In the genomic region with DNA sequence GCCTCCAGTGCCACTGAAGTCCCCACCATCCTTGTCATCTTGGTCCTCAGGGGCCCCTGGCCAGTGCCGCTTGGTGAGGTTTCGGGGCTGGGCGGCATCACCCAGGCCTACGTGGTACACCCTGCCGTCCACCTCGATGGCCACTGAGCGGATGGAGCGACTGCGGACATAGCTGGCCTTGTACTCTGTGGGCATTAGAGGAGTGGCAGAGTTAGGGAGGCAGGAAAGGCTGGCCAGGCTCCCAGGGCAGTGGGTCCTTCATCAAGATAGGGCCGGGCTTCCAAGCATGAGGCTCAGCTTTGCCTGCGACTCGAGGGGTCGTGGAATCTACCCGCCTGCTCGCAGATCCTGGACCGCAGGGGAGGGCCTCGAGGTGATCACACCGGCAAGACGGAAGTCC, we compare ENCODE assay signal across 17 cellular contexts.
DNase-seq lines count a peak whose midpoint lies in the region; TF ChIP-seq lines count a peak whose summit lies in the region.
"Had no signal": no experiment of that assay in that cellular context is flagged by ENCODE, and none has a peak within 500 bp of the region (broad histone marks: within the 10 kb centered on the region; RNA-seq: fewer than 3 reads in every experiment).

No MANE protein-coding gene starts in this region.

- H3K4me1 Mint-ChIP-seq in activated naive CD4-positive, alpha-beta T cell treated with anti-CD3 and anti-CD28 coated beads, Interleukin-2, amount 50 U/mL, for 24 hours = peaks cover 6% of the 10 kb centered on the region
- peaks cover 3% of the 10 kb centered on the region for H3K4me1 Mint-ChIP-seq in activated naive CD4-positive, alpha-beta T cell treated with anti-CD3 and anti-CD28 coated beads, Interleukin-2, amount 10 ng/mL, durations not matched to agents 7 days and 5 days
- H3K4me1 Mint-ChIP-seq in type B pancreatic cell (ENCODE audit: unreplicated experiment) = peaks cover 24% of the 10 kb centered on the region

- no peaks in the 10 kb centered on the region for H3K36me3 Mint-ChIP-seq in activated naive CD4-positive, alpha-beta T cell treated with anti-CD3 and anti-CD28 coated beads, Interleukin-2, amount 50 U/mL, for 24 hours
- no peaks in the 10 kb centered on the region for H3K36me3 Mint-ChIP-seq in activated naive CD4-positive, alpha-beta T cell treated with anti-CD3 and anti-CD28 coated beads, Interleukin-2, amount 10 ng/mL, durations not matched to agents 7 days and 5 days
- peaks cover 18% of the 10 kb centered on the region for H3K36me3 Mint-ChIP-seq in type B pancreatic cell

- TF ChIP-seq CTCF in RWPE1 (conservative IDR thresholded peaks at IDR 0.05; ENCODE audit: low read depth) (no peak), type B pancreatic cell (conservative IDR thresholded peaks at IDR 0.05) (no peak), ovary (IDR thresholded peaks at IDR 0.05) (no peak)

- no peaks in the 10 kb centered on the region for H3K27me3 ChIP-seq in ovary
- H3K27me3 ChIP-seq: BE2C had no signal

- CTCF ChIA-PET in activated naive CD4-positive, alpha-beta T cell treated with anti-CD3 and anti-CD28 coated beads, Interleukin-2, amount 10 ng/mL, durations not matched to agents 7 days and 5 days (lab: Charles Lee) = interaction anchor here (0.9 kb wide), 1 partner anchor 954 kb away, joined by 3 read pairs; no protein-coding TSS in a partner anchor
- CTCF ChIA-PET in RWPE1 (lab: Yijun Ruan, JAX) = interaction anchor here (0.5 to 4.6 kb wide), 2 partner anchors 541 to 955 kb away, joined by 3 to 41 read pairs; no protein-coding TSS in a partner anchor

- H3K27ac Mint-ChIP-seq in activated naive CD4-positive, alpha-beta T cell treated with anti-CD3 and anti-CD28 coated beads, Interleukin-2, amount 50 U/mL, for 24 hours = peak overlapping the region; percentile 41
- H3K27ac Mint-ChIP-seq in activated naive CD4-positive, alpha-beta T cell treated with anti-CD3 and anti-CD28 coated beads, Interleukin-2, amount 10 ng/mL, durations not matched to agents 7 days and 5 days = no peak overlapping the region
- peak overlapping the region; percentile 44 for H3K27ac Mint-ChIP-seq in type B pancreatic cell

- H3K27ac ChIP-seq in RWPE1 (peak overlapping the region; percentile 89), ovary (no peak overlapping the region)
- H3K27ac ChIP-seq: KMS-11 had no signal

- no peaks in the 10 kb centered on the region for H3K9me3 ChIP-seq in ovary
- H3K9me3 ChIP-seq: BE2C had no signal

- POLR2A ChIA-PET in RWPE1 (lab: Yijun Ruan, JAX; ENCODE audit: low non-redundant PET) = no interaction called here

- H3K4me3 Mint-ChIP-seq in activated naive CD4-positive, alpha-beta T cell treated with anti-CD3 and anti-CD28 coated beads, Interleukin-2, amount 50 U/mL, for 24 hours = no peak overlapping the region
- no peak overlapping the region for H3K4me3 Mint-ChIP-seq in activated naive CD4-positive, alpha-beta T cell treated with anti-CD3 and anti-CD28 coated beads, Interleukin-2, amount 10 ng/mL, durations not matched to agents 7 days and 5 days
- H3K4me3 Mint-ChIP-seq in type B pancreatic cell = no peak overlapping the region
- H3K4me3 Mint-ChIP-seq: CD4-positive, CD25-positive, alpha-beta regulatory T cell had no signal

- H3K27me3 Mint-ChIP-seq in activated naive CD4-positive, alpha-beta T cell treated with anti-CD3 and anti-CD28 coated beads, Interleukin-2, amount 50 U/mL, for 24 hours = no peaks in the 10 kb centered on the region
- H3K27me3 Mint-ChIP-seq in activated naive CD4-positive, alpha-beta T cell treated with anti-CD3 and anti-CD28 coated beads, Interleukin-2, amount 10 ng/mL, durations not matched to agents 7 days and 5 days = no peaks in the 10 kb centered on the region
- H3K27me3 Mint-ChIP-seq in type B pancreatic cell = peaks cover 3% of the 10 kb centered on the region
- H3K27me3 Mint-ChIP-seq: CD4-positive, CD25-positive, alpha-beta regulatory T cell had no signal

- H3K4me1 ChIP-seq in ovary (ENCODE audit: insufficient read depth) = peaks cover 4% of the 10 kb centered on the region
- H3K4me1 ChIP-seq: BE2C had no signal

- H3K4me3 ChIP-seq in ovary = no peak overlapping the region

- no peak for DNase-seq in activated naive CD4-positive, alpha-beta T cell treated with anti-CD3 and anti-CD28 coated beads, Interleukin-2, amount 10 ng/mL, durations not matched to agents 7 days and 5 days
- DNase-seq in RWPE1 (ENCODE audit: low spot score) = no peak
- DNase-seq in mesenteric fat pad (ENCODE audit: low spot score) = peak; percentile 86
- no peak for DNase-seq in type B pancreatic cell (ENCODE audit: extremely low spot score, unreplicated experiment)
- DNase-seq in HuH-7 (ENCODE audit: low spot score) = no peak
- no peak for DNase-seq in ovary
- DNase-seq in GDM1 (lab: John Stamatoyannopoulos, UW) = no peak
- DNase-seq: BE2C; CD4-positive, CD25-positive, alpha-beta regulatory T cell; COR-L47; GF-D8; NCI-H1417 treated with DMSO at 0.1 percent for 48 hours; NCI-H187 treated with DMSO at 0.1 percent for 48 hours; NCI-H226; NCI-H524 treated with DMSO at 0.1 percent for 48 hours had no signal

- 88 to 93% (median 92%) methylated on average over 19 of the region's 19 CpGs for WGBS in ovary, 3 donors

- H3K9me3 Mint-ChIP-seq in activated naive CD4-positive, alpha-beta T cell treated with anti-CD3 and anti-CD28 coated beads, Interleukin-2, amount 50 U/mL, for 24 hours = no peaks in the 10 kb centered on the region
- no peaks in the 10 kb centered on the region for H3K9me3 Mint-ChIP-seq in activated naive CD4-positive, alpha-beta T cell treated with anti-CD3 and anti-CD28 coated beads, Interleukin-2, amount 10 ng/mL, durations not matched to agents 7 days and 5 days
- no peaks in the 10 kb centered on the region for H3K9me3 Mint-ChIP-seq in type B pancreatic cell
- H3K9me3 Mint-ChIP-seq: CD4-positive, CD25-positive, alpha-beta regulatory T cell had no signal

- TF ChIP-seq POLR2A in ovary (IDR thresholded peaks at IDR 0.05) = no peak

- TF ChIP-seq EP300 in ovary (IDR thresholded peaks at IDR 0.05) = no peak

- no peaks in the 10 kb centered on the region for H3K36me3 ChIP-seq in ovary

- intact Hi-C loops in ovary (cut with DNase I) = loop anchor here in 2 of 4 donors (10.0 kb wide), 1 partner anchor 118 kb away; a partner anchor contains a TSS
